Comparison of ENCODE assay signal across 14 cellular contexts in the genomic region with DNA sequence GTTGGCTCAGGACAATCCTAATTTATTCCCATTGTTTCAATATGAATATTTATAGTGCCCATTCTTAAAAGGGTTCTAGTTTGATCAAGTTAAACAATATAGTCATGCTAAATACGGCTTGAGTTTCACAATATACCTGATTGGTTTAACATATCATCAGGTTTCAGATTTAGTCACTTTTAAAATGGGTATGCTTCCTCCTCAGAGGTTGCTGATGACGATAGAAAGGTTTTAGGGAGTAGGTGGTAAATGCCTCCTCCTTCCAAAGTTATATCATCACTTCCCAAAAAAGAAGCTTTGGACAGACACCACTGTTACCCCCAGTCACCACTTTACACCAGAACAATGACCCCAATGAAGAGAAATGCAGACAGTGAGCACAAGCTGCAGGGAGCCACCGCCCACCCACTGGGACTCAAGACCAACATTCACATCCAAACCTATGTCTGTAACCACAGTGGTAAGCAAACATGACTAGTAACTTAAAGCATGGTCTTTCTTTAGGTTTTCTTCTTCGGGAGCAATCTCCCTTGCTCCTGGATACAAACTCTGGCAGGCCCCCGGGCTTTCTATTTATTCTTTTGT.
DNase-seq lines count a peak whose midpoint lies in the region; ATAC-seq and TF ChIP-seq lines count a peak whose summit lies in the region.
"Had no signal": no experiment of that assay in that cellular context is flagged by ENCODE, and none has a peak within 500 bp of the region (broad histone marks: within the 10 kb centered on the region; RNA-seq: fewer than 3 reads in every experiment).

No MANE protein-coding gene starts in this region.

- peak overlapping the region; percentile 44; the same call in 1 of the 2 replicates for H3K4me2 ChIP-seq in GM23338

- no peak for TF ChIP-seq POLR2A in esophagus squamous epithelium (IDR thresholded peaks at IDR 0.05)

- no peaks in the 10 kb centered on the region for H3K9me3 ChIP-seq in esophagus squamous epithelium

- H3K27me3 ChIP-seq in GM23338 (ENCODE audit: insufficient read depth) (no peaks in the 10 kb centered on the region; the same call in 1 of the 2 replicates), esophagus squamous epithelium (no peaks in the 10 kb centered on the region)

- DNase-seq in GM23338 (ENCODE audit: low spot score), result peak; percentile 14
- no peak for DNase-seq in stimulated activated CD4-positive, alpha-beta T cell treated with anti-CD3 and anti-CD28 coated beads, Interleukin-4, amount 100 ng/mL, for 24 hours
- no peak for DNase-seq in activated T-helper 2 cell treated with anti-CD3 and anti-CD28 coated beads, Interferon-gamma antibody, Interleukin-2, Interleukin-4, amounts not matched to agents 10 μg/mL and 5 μg/mL and 100 μg/mL, durations not matched to agents 14 hours and 24 hours and 36 hours (ENCODE audit: low spot score)
- no peak for DNase-seq in kidney tubule cell (ENCODE audit: low spot score)
- DNase-seq in esophagus squamous epithelium (lab: John Stamatoyannopoulos, UW), result no peak
- DNase-seq: mammary epithelial cell; NCI-H446 treated with DMSO at 0.1 percent for 48 hours; Right ventricle myocardium superior; stimulated activated naive CD4-positive, alpha-beta T cell had no signal

- TF ChIP-seq CTCF in GM23338 (conservative IDR thresholded peaks at IDR 0.05; ENCODE audit: low read depth in 2 of 2) (no peak), esophagus squamous epithelium (IDR thresholded peaks at IDR 0.05) (no peak)

- H3K36me3 ChIP-seq in GM23338 (ENCODE audit: insufficient read depth), result no peaks in the 10 kb centered on the region
- no peaks in the 10 kb centered on the region for H3K36me3 ChIP-seq in esophagus squamous epithelium

- no peak overlapping the region for H2AFZ ChIP-seq in GM23338
- H2AFZ ChIP-seq: parathyroid adenoma had no signal

- WGBS in esophagus squamous epithelium, 2 donors, result 62 to 72% methylated on average over 5 of the region's 5 CpGs

- peaks cover 4% of the 10 kb centered on the region; the same call in 1 of the 2 replicates for H3K9me2 ChIP-seq in GM23338 (ENCODE audit: insufficient read depth)

- H3K27me3 Mint-ChIP-seq in GM23338 (ENCODE audit: insufficient read depth, low read depth, poor library complexity), result peaks cover 6% of the 10 kb centered on the region
- H3K27me3 Mint-ChIP-seq in stimulated activated memory B cell treated with anti-CD40 and anti-IgM and Interleukin-4, amounts not matched to agents 10 μg/mL and 1 μg/mL and 100 μg/mL, for 72 hours, result no peaks in the 10 kb centered on the region
- no peaks in the 10 kb centered on the region for H3K27me3 Mint-ChIP-seq in activated T-helper 2 cell treated with anti-CD3 and anti-CD28 coated beads, Interferon-gamma antibody, Interleukin-2, Interleukin-4, amounts not matched to agents 10 μg/mL and 5 μg/mL and 100 μg/mL, durations not matched to agents 14 hours and 24 hours and 36 hours (ENCODE audit: low read depth)

- ATAC-seq in GM19025 (IDR thresholded peaks at IDR 0.05; ENCODE audit: low read depth, unreplicated experiment), result peak; percentile 55
- ATAC-seq in GM23338, result peak; percentile 66
- peak; percentile 48 for ATAC-seq in HG03139 (IDR thresholded peaks at IDR 0.05; ENCODE audit: unreplicated experiment)
- peak; percentile 55 for ATAC-seq in stimulated activated memory B cell treated with anti-CD40 and anti-IgM and Interleukin-4, amounts not matched to agents 10 μg/mL and 1 μg/mL and 100 μg/mL, for 72 hours

- intact Hi-C loops in activated T-helper 2 cell treated with anti-CD3 and anti-CD28 coated beads, Interferon-gamma antibody, Interleukin-2, Interleukin-4, amounts not matched to agents 10 μg/mL and 5 μg/mL and 100 μg/mL, durations not matched to agents 14 hours and 24 hours and 36 hours (cut with micrococcal nuclease), result no loop called here
- intact Hi-C loops in esophagus squamous epithelium (cut with DNase I), result no loop called here

- H3F3A ChIP-seq in GM23338 (replicated peaks; ENCODE audit: low read depth), result no peaks in the 10 kb centered on the region

- H3K4me1 Mint-ChIP-seq in GM23338, result peaks cover 23% of the 10 kb centered on the region
- H3K4me1 Mint-ChIP-seq in stimulated activated memory B cell treated with anti-CD40 and anti-IgM and Interleukin-4, amounts not matched to agents 10 μg/mL and 1 μg/mL and 100 μg/mL, for 72 hours, result peaks cover 13% of the 10 kb centered on the region
- no peaks in the 10 kb centered on the region for H3K4me1 Mint-ChIP-seq in activated T-helper 2 cell treated with anti-CD3 and anti-CD28 coated beads, Interferon-gamma antibody, Interleukin-2, Interleukin-4, amounts not matched to agents 10 μg/mL and 5 μg/mL and 100 μg/mL, durations not matched to agents 14 hours and 24 hours and 36 hours (ENCODE audit: low read depth)

- H3K4me1 ChIP-seq in GM23338 (ENCODE audit: insufficient read depth) (peaks cover 11% of the 10 kb centered on the region; the same call in 1 of the 2 replicates), esophagus squamous epithelium (no peaks in the 10 kb centered on the region)
- H3K4me1 ChIP-seq: parathyroid adenoma had no signal

- H3K27ac Mint-ChIP-seq in GM23338, result no peak overlapping the region
- H3K27ac Mint-ChIP-seq in stimulated activated memory B cell treated with anti-CD40 and anti-IgM and Interleukin-4, amounts not matched to agents 10 μg/mL and 1 μg/mL and 100 μg/mL, for 72 hours, result no peak overlapping the region
- H3K27ac Mint-ChIP-seq in activated T-helper 2 cell treated with anti-CD3 and anti-CD28 coated beads, Interferon-gamma antibody, Interleukin-2, Interleukin-4, amounts not matched to agents 10 μg/mL and 5 μg/mL and 100 μg/mL, durations not matched to agents 14 hours and 24 hours and 36 hours, result no peak overlapping the region
- H3K27ac Mint-ChIP-seq: activated T-helper 1 cell treated with anti-CD3 and anti-CD28 coated beads, Interleukin-12 subunit alpha, Interleukin-12 subunit beta, Interleukin-2, Interleukin-4 antibody, amounts not matched to agents 30 ng/mL and 10 ng/mL and 1 ng/mL, durations not matched to agents 14 hours and 24 hours and 36 hours had no signal

- no peaks in the 10 kb centered on the region for H3K36me3 Mint-ChIP-seq in GM23338 (ENCODE audit: low read depth)
- no peaks in the 10 kb centered on the region for H3K36me3 Mint-ChIP-seq in stimulated activated memory B cell treated with anti-CD40 and anti-IgM and Interleukin-4, amounts not matched to agents 10 μg/mL and 1 μg/mL and 100 μg/mL, for 72 hours
- H3K36me3 Mint-ChIP-seq in activated T-helper 2 cell treated with anti-CD3 and anti-CD28 coated beads, Interferon-gamma antibody, Interleukin-2, Interleukin-4, amounts not matched to agents 10 μg/mL and 5 μg/mL and 100 μg/mL, durations not matched to agents 14 hours and 24 hours and 36 hours (ENCODE audit: low read depth), result no peaks in the 10 kb centered on the region

- no peaks in the 10 kb centered on the region for H3K9me3 Mint-ChIP-seq in GM23338
- H3K9me3 Mint-ChIP-seq in stimulated activated memory B cell treated with anti-CD40 and anti-IgM and Interleukin-4, amounts not matched to agents 10 μg/mL and 1 μg/mL and 100 μg/mL, for 72 hours, result peaks cover 5% of the 10 kb centered on the region
- H3K9me3 Mint-ChIP-seq in activated T-helper 2 cell treated with anti-CD3 and anti-CD28 coated beads, Interferon-gamma antibody, Interleukin-2, Interleukin-4, amounts not matched to agents 10 μg/mL and 5 μg/mL and 100 μg/mL, durations not matched to agents 14 hours and 24 hours and 36 hours, result peaks cover 5% of the 10 kb centered on the region
- H3K9me3 Mint-ChIP-seq: activated T-helper 1 cell treated with anti-CD3 and anti-CD28 coated beads, Interleukin-12 subunit alpha, Interleukin-12 subunit beta, Interleukin-2, Interleukin-4 antibody, amounts not matched to agents 30 ng/mL and 10 ng/mL and 1 ng/mL, durations not matched to agents 14 hours and 24 hours and 36 hours had no signal

- H3K4me3 ChIP-seq in GM23338 (no peak overlapping the region), esophagus squamous epithelium (no peak overlapping the region)

- no peaks in the 10 kb centered on the region; the same call in none of the 2 replicates for H4K20me1 ChIP-seq in GM23338 (replicated peaks; ENCODE audit: insufficient read depth)

- H3K4me3 Mint-ChIP-seq in GM23338, result no peak overlapping the region
- no peak overlapping the region for H3K4me3 Mint-ChIP-seq in stimulated activated memory B cell treated with anti-CD40 and anti-IgM and Interleukin-4, amounts not matched to agents 10 μg/mL and 1 μg/mL and 100 μg/mL, for 72 hours
- no peak overlapping the region for H3K4me3 Mint-ChIP-seq in activated T-helper 2 cell treated with anti-CD3 and anti-CD28 coated beads, Interferon-gamma antibody, Interleukin-2, Interleukin-4, amounts not matched to agents 10 μg/mL and 5 μg/mL and 100 μg/mL, durations not matched to agents 14 hours and 24 hours and 36 hours (ENCODE audit: low read depth)
- H3K4me3 Mint-ChIP-seq: activated T-helper 1 cell treated with anti-CD3 and anti-CD28 coated beads, Interleukin-12 subunit alpha, Interleukin-12 subunit beta, Interleukin-2, Interleukin-4 antibody, amounts not matched to agents 30 ng/mL and 10 ng/mL and 1 ng/mL, durations not matched to agents 14 hours and 24 hours and 36 hours had no signal

- H3K27ac ChIP-seq in GM23338 (ENCODE audit: low read depth) (no peak overlapping the region), esophagus squamous epithelium (no peak overlapping the region)
- H3K27ac ChIP-seq: parathyroid adenoma had no signal

- H3K79me2 ChIP-seq in GM23338 (replicated peaks; ENCODE audit: insufficient read depth), result no peaks in the 10 kb centered on the region
- H3K79me2 ChIP-seq: parathyroid adenoma had no signal
